Comparison of ENCODE assay signal across 8 cellular contexts in genomic region chr13:53250272-53250875, GRCh38.
DNase-seq lines count a peak whose midpoint lies in the region; ATAC-seq and TF ChIP-seq lines count a peak whose summit lies in the region.

No MANE protein-coding gene starts in this region.

- no peak overlapping the region for H3K4me3 ChIP-seq in AG09309 (ENCODE audit: control insufficient read depth, low read depth, low read length)
- H3K4me3 ChIP-seq in epithelial cell of esophagus (ENCODE audit: low read length) = no peak overlapping the region

- DNase-seq in AG09309 (ENCODE audit: low read depth) (peak; percentile 45), NCI-H1048 (lab: John Stamatoyannopoulos, UW) (peak; percentile 27), SHP77 (lab: John Stamatoyannopoulos, UW) (peak; percentile 58 to 59), epithelial cell of esophagus (ENCODE audit: low read depth) (peak; percentile 76), myocyte (ENCODE audit: low read depth) (peak; percentile 66)
- DNase-seq in effector CD8-positive, alpha-beta T cell (lab: John Stamatoyannopoulos, UW) = no peak

- peak; percentile 76 for ATAC-seq in HG02759 (IDR thresholded peaks at IDR 0.05; ENCODE audit: unreplicated experiment)

- TF ChIP-seq CTCF in AG09309 (IDR thresholded peaks at IDR 0.05; ENCODE audit: control insufficient read depth, insufficient read depth, low read depth, low read length, missing control alignments) (peak; percentile 59), GM12874 (IDR thresholded peaks at IDR 0.05; ENCODE audit: insufficient read depth, low read depth, low read length) (peak; percentile 37; the same call in 1 of the 2 replicates), epithelial cell of esophagus (IDR thresholded peaks at IDR 0.05; ENCODE audit: insufficient read depth, low read depth, low read length, missing control alignments) (peak; percentile 67)
